Comparison of ENCODE assay signal across 17 cellular contexts in the genomic region with DNA sequence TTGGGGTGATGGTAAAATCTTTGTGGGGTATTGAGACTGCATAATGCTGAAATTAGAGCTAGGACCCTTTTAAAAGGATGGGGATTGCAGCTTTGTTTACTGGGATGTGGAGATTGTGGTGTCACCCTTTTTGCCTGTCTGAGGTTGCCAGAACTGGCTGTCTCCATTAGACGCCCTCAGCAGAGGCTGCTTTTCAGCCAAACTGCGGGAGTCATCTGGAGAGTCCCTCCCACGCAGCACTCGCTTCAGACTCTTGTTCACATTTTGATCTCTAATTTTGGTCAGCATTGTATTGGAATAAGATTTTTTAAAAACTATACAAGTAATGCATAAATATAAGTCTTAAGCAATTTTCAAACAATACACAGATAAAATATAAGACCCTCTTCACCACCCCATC.
"Had no signal": no experiment of that assay in that cellular context is flagged by ENCODE, and none has a peak within 500 bp of the region (broad histone marks: within the 10 kb centered on the region; RNA-seq: fewer than 3 reads in every experiment).

No MANE protein-coding gene starts in this region.

- ATAC-seq: gastroesophageal sphincter; left colon; pancreas; stimulated activated effector memory CD8-positive, alpha-beta T cell treated with anti-CD3 and anti-CD28 coated beads, Interleukin-12 subunit alpha, Interleukin-12 subunit beta, amount 100 ng/mL, for 72 hours had no signal

- H3K27ac ChIP-seq: adrenal gland, colonic mucosa, gastroesophageal sphincter, pancreas, tibial nerve, uterus had no signal

- H3K4me1 ChIP-seq: adrenal gland, colonic mucosa, gastroesophageal sphincter, pancreas, tibial nerve, uterus had no signal

- H3K9me3 ChIP-seq: adrenal gland, colonic mucosa, gastroesophageal sphincter, pancreas, tibial nerve, uterus had no signal

- DNase-seq: activated CD4-positive, CD25-positive, alpha-beta regulatory T cell; activated effector memory CD4-positive, alpha-beta T cell treated with Interleukin-2 at 50 U/mL for 16 hours; activated naive CD4-positive, alpha-beta T cell treated with anti-CD3 and anti-CD28 coated beads, Interleukin-2, amount 50 U/mL, for 16 hours; activated T-cell treated with anti-CD3 and anti-CD28 coated beads, Interleukin-2, amount 50 U/mL, for 24 hours; adrenal gland; colonic mucosa; effector CD4-positive, alpha-beta T cell; left colon; pancreas; stimulated activated CD4-positive, alpha-beta T cell treated with anti-CD3 and anti-CD28 coated beads, Interleukin-12 subunit alpha, Interleukin-12 subunit beta, amount 100 ng/mL, for 4 hours; stimulated activated CD4-positive, alpha-beta T cell treated with anti-CD3 and anti-CD28 coated beads, Interleukin-2, amount 100 ng/mL, for 24 hours; T-helper 2 cell; uterus had no signal

- H3K4me3 ChIP-seq: adrenal gland, colonic mucosa, gastroesophageal sphincter, lung, pancreas, tibial nerve, uterus had no signal

- H3K27me3 Mint-ChIP-seq: activated T-cell treated with anti-CD3 and anti-CD28 coated beads, Interleukin-2, amount 50 U/mL, for 24 hours had no signal

- H3K27me3 ChIP-seq: adrenal gland, colonic mucosa, gastroesophageal sphincter, pancreas, tibial nerve, uterus had no signal

- H3K36me3 ChIP-seq: uterus had no signal

- H3K4me3 Mint-ChIP-seq: activated T-cell treated with anti-CD3 and anti-CD28 coated beads, Interleukin-2, amount 50 U/mL, for 24 hours; stimulated activated effector memory CD8-positive, alpha-beta T cell treated with anti-CD3 and anti-CD28 coated beads, Interleukin-12 subunit alpha, Interleukin-12 subunit beta, amount 100 ng/mL, for 72 hours had no signal

- H3K9me3 Mint-ChIP-seq: activated T-cell treated with anti-CD3 and anti-CD28 coated beads, Interleukin-2, amount 50 U/mL, for 24 hours; stimulated activated effector memory CD8-positive, alpha-beta T cell treated with anti-CD3 and anti-CD28 coated beads, Interleukin-12 subunit alpha, Interleukin-12 subunit beta, amount 100 ng/mL, for 72 hours had no signal
